In genomic region chr1:214328770-214329455, GRCh38 we compare ENCODE assay signal across 1 cellular context.
TF ChIP-seq lines count a peak whose summit lies in the region.

No MANE protein-coding gene starts in this region.

TF ChIP-seq in HEK293, 187 proteins besides CTCF, POLR2A, EP300 and RAD21 (continued from another document):
- TF ChIP-seq ZNF704 (tag by site-specific recombination; IDR thresholded peaks at IDR 0.05) (no peak), SCRT2 (tag by site-specific recombination; IDR thresholded peaks at IDR 0.05) (peak; percentile 70), ZNF639 (tag by site-specific recombination; IDR thresholded peaks at IDR 0.05) (no peak), ZNF518A (tag by site-specific recombination; conservative IDR thresholded peaks at IDR 0.05; ENCODE audit: low read depth) (no peak), ZEB2 (tag by site-specific recombination; IDR thresholded peaks at IDR 0.05) (0 out of 2 replicates have a peak, but pooled peaks have one; percentile 34), ZNF280C (tag by site-specific recombination; IDR thresholded peaks at IDR 0.05) (no peak), INSM2 (tag by site-specific recombination; IDR thresholded peaks at IDR 0.05) (no peak), KLF1 (tag by site-specific recombination; IDR thresholded peaks at IDR 0.05) (no peak)
